ENCODE assay signal across 8 cellular contexts in the genomic region with DNA sequence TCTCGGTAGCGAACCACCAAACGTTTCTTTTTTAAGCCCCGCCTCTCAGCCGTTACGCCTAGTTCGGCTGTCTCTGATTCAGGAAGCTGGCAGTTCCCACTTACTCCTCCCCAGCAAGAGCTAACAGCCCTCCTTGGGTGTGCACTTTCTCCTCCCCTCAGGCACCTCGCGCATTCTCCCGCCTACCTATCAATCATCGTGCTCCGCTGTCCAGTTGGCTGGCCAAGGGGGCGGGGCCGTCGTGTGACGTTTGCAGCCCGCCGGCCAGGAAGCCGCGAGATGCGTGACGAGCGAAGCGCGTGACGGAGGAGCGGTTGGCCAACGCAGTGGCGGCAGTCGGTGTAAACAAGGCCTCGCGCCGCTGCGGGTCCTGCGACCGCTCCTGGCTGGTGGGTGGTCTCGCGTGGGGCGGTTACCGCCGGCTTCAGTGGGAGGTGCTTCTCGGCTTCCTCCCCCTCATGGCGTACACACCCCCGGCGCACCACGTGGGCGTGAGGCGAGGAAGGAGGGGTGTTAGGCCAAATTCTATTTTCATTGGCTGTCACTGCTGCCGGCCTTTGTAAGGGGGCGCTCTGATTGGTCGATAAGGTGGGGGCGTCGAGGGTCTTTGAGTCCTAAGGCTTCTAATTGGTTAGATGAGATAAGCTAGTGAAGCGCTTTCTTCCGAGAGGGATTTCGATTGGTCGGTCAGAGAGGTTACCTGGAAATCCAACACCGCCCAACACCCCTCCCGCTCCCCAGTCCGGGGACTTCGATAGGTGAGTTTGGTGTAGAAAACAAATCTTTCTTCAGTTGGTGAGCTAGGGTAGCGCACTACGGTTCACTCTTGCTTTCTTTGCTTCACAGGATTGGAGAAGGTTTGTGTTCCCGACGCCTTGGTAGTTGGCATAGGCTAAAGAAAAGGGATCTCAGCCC. TPM values are rescaled to one million over a fixed set of nuclear protein-coding genes. Genes with fewer than 3 reads are reported as not detected.
DNase-seq lines count a peak whose midpoint lies in the region; ATAC-seq and TF ChIP-seq lines count a peak whose summit lies in the region.

Gene DCAF11 (plus strand): TSS at position 242 of the 915 bp plus-strand sequence. CDS start 818 bp downstream, outside the sequence.
Gene NRL (minus strand): TSS at position 414 of the 915 bp plus-strand sequence. CDS start 32,101 bp downstream, outside the sequence.

- H3K4me1 ChIP-seq in breast epithelium (peaks cover 4 to 13% of the 10 kb centered on the region in 2 donors), skeletal muscle satellite cell (ENCODE audit: control insufficient read depth, insufficient read depth, low read length) (peaks cover 11% of the 10 kb centered on the region)

- in situ Hi-C loops in ACHN (cut with HindIII; ENCODE audit: low pct_ligation_motif_present, low pct_unique_long_range_greater_than_20kb, low sequenced_read_pairs): no loop called here

- peak within 1 kb of the TSS; percentile 93 for H3K4me2 ChIP-seq in skeletal muscle satellite cell (ENCODE audit: low read length)

- H3K27ac ChIP-seq in VCaP: peak within 1 kb of the TSS; percentile 95
- H3K27ac ChIP-seq in breast epithelium: peak within 1 kb of the TSS; percentile 98 to 99

- H3K9ac ChIP-seq in skeletal muscle satellite cell (ENCODE audit: low read depth, low read length): peak within 1 kb of the TSS; percentile 91

- TF ChIP-seq CTCF in VCaP (conservative IDR thresholded peaks at IDR 0.05) (no peak), breast epithelium (IDR thresholded peaks at IDR 0.05) (no peak)

- H3K27me3 ChIP-seq in breast epithelium (no peaks in the 10 kb centered on the region), skeletal muscle satellite cell (ENCODE audit: control insufficient read depth, insufficient read depth, low read length) (no peaks in the 10 kb centered on the region)

- intact Hi-C loops in breast epithelium (cut with DNase I; ENCODE audit: low total_unique reads): no loop called here

- ATAC-seq in GM18873 (IDR thresholded peaks at IDR 0.05; ENCODE audit: low FRiP score, unreplicated experiment) (peak; percentile 85), HG03135 (IDR thresholded peaks at IDR 0.05; ENCODE audit: unreplicated experiment) (peak; percentile 80)

- H3K9me3 ChIP-seq in breast epithelium (no peaks in the 10 kb centered on the region), iPS-18c (ENCODE audit: control insufficient read depth, insufficient read depth, low read length) (no peaks in the 10 kb centered on the region), skeletal muscle satellite cell (replicated peaks; ENCODE audit: low read length) (no peaks in the 10 kb centered on the region)

- DNase-seq in ACHN (peak; percentile 99), NCI-H2196 (lab: John Stamatoyannopoulos, UW; ENCODE audit: unreplicated experiment) (peak; percentile 99), breast epithelium (ENCODE audit: low spot score in 2 of 2) (peak; percentile 99)

- H3K36me3 ChIP-seq in breast epithelium: no peaks in the 10 kb centered on the region
- H3K36me3 ChIP-seq in skeletal muscle satellite cell (ENCODE audit: insufficient read depth, low read length): peaks cover 14% of the 10 kb centered on the region

- TF ChIP-seq POLR2A in breast epithelium (IDR thresholded peaks at IDR 0.05): peak; percentile 14

- H3K4me3 ChIP-seq in breast epithelium: peak within 1 kb of the TSS; percentile 64 to 74 (median 74)
- peak within 1 kb of the TSS; percentile 98 for H3K4me3 ChIP-seq in iPS-18c (ENCODE audit: insufficient read depth, low read depth, low read length)
- peak within 1 kb of the TSS; percentile 76 for H3K4me3 ChIP-seq in skeletal muscle satellite cell (ENCODE audit: low read length)

RNA-seq across cellular contexts. Expression of gene DCAF11, which starts in this region (rescaled TPM):
- total RNA-seq in breast epithelium: 10 to 100 TPM; 78.6 to 81.6 (median 80.9) TPM
- total RNA-seq in skeletal muscle satellite cell (2012; rRNA removed): 31.7 and 37.3 TPM in 2 replicates

RNA-seq across cellular contexts. Expression of gene NRL, which starts in this region (rescaled TPM):
- total RNA-seq in breast epithelium: 1 to 10 TPM; 2.1 to 5.6 (median 2.5) TPM
- total RNA-seq in skeletal muscle satellite cell (2012; rRNA removed): 0.44 and 0.51 TPM in 2 replicates

Comparison
In these comparisons a context has a peak if more than half of its experiments do, and no peak if none do; other contexts are left out.
1. Peak in every context shown above with its lines: DNase-seq, ATAC-seq, H3K4me3 ChIP-seq and H3K27ac ChIP-seq.